1 cellular context compared by ENCODE assay signal in the genomic region with DNA sequence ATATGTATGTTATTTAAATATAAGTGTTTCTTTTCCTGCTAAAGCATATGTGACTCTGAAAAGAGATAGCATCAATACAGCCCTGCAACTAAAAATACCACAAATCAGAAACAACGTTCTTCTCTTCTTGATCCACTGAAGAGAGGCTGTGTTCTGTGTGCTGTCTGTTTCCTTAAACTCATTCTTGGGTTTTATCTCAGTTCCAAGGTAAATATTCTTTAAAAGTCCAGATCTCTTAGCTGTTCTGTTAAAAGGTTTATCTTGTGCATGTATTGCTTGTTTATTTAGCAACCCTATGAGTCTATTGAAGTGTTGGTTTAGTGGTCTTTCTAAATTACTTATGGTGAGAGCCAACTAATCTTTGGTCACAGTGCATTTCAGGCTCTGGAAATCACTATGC.
A peak's percentile ranks its signal among the peaks of the same experiment; 100 is the strongest.
TF ChIP-seq lines count a peak whose summit lies in the region.

No MANE protein-coding gene starts in this region.

TF ChIP-seq in HEK293, 187 proteins besides CTCF, POLR2A, EP300 and RAD21 (continued from another document):
- TF ChIP-seq, protein P1, sequence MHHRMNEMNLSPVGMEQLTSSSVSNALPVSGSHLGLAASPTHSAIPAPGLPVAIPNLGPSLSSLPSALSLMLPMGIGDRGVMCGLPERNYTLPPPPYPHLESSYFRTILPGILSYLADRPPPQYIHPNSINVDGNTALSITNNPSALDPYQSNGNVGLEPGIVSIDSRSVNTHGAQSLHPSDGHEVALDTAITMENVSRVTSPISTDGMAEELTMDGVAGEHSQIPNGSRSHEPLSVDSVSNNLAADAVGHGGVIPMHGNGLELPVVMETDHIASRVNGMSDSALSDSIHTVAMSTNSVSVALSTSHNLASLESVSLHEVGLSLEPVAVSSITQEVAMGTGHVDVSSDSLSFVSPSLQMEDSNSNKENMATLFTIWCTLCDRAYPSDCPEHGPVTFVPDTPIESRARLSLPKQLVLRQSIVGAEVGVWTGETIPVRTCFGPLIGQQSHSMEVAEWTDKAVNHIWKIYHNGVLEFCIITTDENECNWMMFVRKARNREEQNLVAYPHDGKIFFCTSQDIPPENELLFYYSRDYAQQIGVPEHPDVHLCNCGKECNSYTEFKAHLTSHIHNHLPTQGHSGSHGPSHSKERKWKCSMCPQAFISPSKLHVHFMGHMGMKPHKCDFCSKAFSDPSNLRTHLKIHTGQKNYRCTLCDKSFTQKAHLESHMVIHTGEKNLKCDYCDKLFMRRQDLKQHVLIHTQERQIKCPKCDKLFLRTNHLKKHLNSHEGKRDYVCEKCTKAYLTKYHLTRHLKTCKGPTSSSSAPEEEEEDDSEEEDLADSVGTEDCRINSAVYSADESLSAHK (tag by site-specific recombination; IDR thresholded peaks at IDR 0.05), result 0 out of 2 replicates have a peak, but pooled peaks have one; percentile 26
- TF ChIP-seq, protein P2, sequence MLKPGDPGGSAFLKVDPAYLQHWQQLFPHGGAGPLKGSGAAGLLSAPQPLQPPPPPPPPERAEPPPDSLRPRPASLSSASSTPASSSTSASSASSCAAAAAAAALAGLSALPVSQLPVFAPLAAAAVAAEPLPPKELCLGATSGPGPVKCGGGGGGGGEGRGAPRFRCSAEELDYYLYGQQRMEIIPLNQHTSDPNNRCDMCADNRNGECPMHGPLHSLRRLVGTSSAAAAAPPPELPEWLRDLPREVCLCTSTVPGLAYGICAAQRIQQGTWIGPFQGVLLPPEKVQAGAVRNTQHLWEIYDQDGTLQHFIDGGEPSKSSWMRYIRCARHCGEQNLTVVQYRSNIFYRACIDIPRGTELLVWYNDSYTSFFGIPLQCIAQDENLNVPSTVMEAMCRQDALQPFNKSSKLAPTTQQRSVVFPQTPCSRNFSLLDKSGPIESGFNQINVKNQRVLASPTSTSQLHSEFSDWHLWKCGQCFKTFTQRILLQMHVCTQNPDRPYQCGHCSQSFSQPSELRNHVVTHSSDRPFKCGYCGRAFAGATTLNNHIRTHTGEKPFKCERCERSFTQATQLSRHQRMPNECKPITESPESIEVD (tag by site-specific recombination; IDR thresholded peaks at IDR 0.05), result peak; percentile 66
- peak; percentile 64; the same call in 1 of the 2 replicates for TF ChIP-seq GLI2 (tag by site-specific recombination; IDR thresholded peaks at IDR 0.05; ENCODE audit: borderline replicate concordance, low read depth)
- TF ChIP-seq, protein P3, sequence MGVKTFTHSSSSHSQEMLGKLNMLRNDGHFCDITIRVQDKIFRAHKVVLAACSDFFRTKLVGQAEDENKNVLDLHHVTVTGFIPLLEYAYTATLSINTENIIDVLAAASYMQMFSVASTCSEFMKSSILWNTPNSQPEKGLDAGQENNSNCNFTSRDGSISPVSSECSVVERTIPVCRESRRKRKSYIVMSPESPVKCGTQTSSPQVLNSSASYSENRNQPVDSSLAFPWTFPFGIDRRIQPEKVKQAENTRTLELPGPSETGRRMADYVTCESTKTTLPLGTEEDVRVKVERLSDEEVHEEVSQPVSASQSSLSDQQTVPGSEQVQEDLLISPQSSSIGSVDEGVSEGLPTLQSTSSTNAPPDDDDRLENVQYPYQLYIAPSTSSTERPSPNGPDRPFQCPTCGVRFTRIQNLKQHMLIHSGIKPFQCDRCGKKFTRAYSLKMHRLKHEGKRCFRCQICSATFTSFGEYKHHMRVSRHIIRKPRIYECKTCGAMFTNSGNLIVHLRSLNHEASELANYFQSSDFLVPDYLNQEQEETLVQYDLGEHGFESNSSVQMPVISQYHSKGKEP (tag by site-specific recombination; IDR thresholded peaks at IDR 0.05), result peak; percentile 79; the same call in 1 of the 2 replicates
- peak; percentile 91 for TF ChIP-seq OVOL3 (tag by site-specific recombination; IDR thresholded peaks at IDR 0.05)
- TF ChIP-seq TCF7L2 (IDR thresholded peaks at IDR 0.05; ENCODE audit: borderline replicate concordance, low read depth, low read length), result peak; percentile 38; the same call in 1 of the 2 replicates
- TF ChIP-seq, protein P4, sequence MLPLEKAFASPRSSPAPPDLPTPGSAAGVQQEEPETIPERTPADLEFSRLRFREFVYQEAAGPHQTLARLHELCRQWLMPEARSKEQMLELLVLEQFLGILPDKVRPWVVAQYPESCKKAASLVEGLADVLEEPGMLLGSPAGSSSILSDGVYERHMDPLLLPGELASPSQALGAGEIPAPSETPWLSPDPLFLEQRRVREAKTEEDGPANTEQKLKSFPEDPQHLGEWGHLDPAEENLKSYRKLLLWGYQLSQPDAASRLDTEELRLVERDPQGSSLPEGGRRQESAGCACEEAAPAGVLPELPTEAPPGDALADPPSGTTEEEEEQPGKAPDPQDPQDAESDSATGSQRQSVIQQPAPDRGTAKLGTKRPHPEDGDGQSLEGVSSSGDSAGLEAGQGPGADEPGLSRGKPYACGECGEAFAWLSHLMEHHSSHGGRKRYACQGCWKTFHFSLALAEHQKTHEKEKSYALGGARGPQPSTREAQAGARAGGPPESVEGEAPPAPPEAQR (tag by site-specific recombination; IDR thresholded peaks at IDR 0.05), result no peak
- peak; percentile 74 for TF ChIP-seq WT1 (tag by site-specific recombination; IDR thresholded peaks at IDR 0.05)
- TF ChIP-seq ZNF621 (tag by site-specific recombination; IDR thresholded peaks at IDR 0.05), result no peak
- peak; percentile 47 for TF ChIP-seq ZXDB (tag by site-specific recombination; IDR thresholded peaks at IDR 0.05)
- TF ChIP-seq ZBTB7A (tag by site-specific recombination; IDR thresholded peaks at IDR 0.05; ENCODE audit: low read depth), result no peak
- TF ChIP-seq FEZF1 (tag by site-specific recombination; IDR thresholded peaks at IDR 0.05), result peak; percentile 71
- TF ChIP-seq, protein P5, sequence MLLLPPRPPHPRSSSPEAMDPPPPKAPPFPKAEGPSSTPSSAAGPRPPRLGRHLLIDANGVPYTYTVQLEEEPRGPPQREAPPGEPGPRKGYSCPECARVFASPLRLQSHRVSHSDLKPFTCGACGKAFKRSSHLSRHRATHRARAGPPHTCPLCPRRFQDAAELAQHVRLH (tag by site-specific recombination; IDR thresholded peaks at IDR 0.05), result peak; percentile 45; the same call in 1 of the 2 replicates
- TF ChIP-seq ZNF146 (tag by site-specific recombination; IDR thresholded peaks at IDR 0.05), result no peak
- TF ChIP-seq ZNF10 (tag by site-specific recombination; IDR thresholded peaks at IDR 0.05), result 0 out of 2 replicates have a peak, but pooled peaks have one; percentile 18
- TF ChIP-seq GFI1B (tag by site-specific recombination; IDR thresholded peaks at IDR 0.05), result 0 out of 2 replicates have a peak, but pooled peaks have one; percentile 14
- 0 out of 2 replicates have a peak, but pooled peaks have one; percentile 47 for TF ChIP-seq ZNF561 (tag by site-specific recombination; IDR thresholded peaks at IDR 0.05; ENCODE audit: borderline replicate concordance)
- peak; percentile 44; the same call in 1 of the 2 replicates for TF ChIP-seq OSR2 (tag by site-specific recombination; IDR thresholded peaks at IDR 0.05)
- TF ChIP-seq ZNF843 (tag by site-specific recombination; IDR thresholded peaks at IDR 0.05), result peak; percentile 61
- TF ChIP-seq, protein P6, sequence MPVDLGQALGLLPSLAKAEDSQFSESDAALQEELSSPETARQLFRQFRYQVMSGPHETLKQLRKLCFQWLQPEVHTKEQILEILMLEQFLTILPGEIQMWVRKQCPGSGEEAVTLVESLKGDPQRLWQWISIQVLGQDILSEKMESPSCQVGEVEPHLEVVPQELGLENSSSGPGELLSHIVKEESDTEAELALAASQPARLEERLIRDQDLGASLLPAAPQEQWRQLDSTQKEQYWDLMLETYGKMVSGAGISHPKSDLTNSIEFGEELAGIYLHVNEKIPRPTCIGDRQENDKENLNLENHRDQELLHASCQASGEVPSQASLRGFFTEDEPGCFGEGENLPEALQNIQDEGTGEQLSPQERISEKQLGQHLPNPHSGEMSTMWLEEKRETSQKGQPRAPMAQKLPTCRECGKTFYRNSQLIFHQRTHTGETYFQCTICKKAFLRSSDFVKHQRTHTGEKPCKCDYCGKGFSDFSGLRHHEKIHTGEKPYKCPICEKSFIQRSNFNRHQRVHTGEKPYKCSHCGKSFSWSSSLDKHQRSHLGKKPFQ (tag by site-specific recombination; IDR thresholded peaks at IDR 0.05), result 0 out of 2 replicates have a peak, but pooled peaks have one; percentile 28
- TF ChIP-seq ZNF48 (tag by site-specific recombination; IDR thresholded peaks at IDR 0.05), result no peak
TF ChIP-seq in HEK293: peak in this region for 16.
